In the genomic region with DNA sequence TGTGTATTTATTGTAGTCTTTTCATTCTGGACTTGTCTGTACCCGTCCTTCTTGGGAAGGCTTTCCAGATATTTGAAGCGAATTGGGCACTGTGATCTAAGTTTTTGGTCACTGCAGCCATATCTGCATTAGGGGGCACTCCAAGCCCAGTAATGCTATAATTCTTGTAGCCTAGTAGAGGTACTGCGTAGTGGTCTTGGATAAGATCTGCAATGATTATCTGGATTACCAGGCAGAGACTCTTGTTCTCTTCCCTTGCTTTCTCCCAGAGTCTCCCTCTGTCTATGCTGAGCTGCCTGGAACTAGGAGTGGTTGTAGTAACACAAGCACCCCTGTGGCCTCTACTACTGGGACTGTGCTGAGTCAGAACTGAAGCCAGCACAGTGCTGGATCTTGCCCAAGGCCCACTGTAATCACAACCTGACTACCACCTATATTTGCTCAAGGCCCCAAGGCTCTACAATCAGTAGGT, we compare ENCODE assay signal across 8 cellular contexts. TPM values are rescaled to one million over a fixed set of nuclear protein-coding genes. Genes with fewer than 3 reads are reported as not detected.
DNase-seq lines count a peak whose midpoint lies in the region; ATAC-seq and TF ChIP-seq lines count a peak whose summit lies in the region.

No MANE protein-coding gene starts in this region.

- DNase-seq in BE2C (peak; percentile 29), NCI-H2196 (lab: John Stamatoyannopoulos, UW; ENCODE audit: unreplicated experiment) (no peak), AG08396 (ENCODE audit: low spot score) (no peak), GM19240 (ENCODE audit: insufficient read length, low spot score) (no peak)
- peak; percentile 13 for DNase-seq in effector CD8-positive, alpha-beta T cell (lab: John Stamatoyannopoulos, UW)
- peak in 9 of 10 donors; percentile 12 to 71 (median 44) for DNase-seq in naive thymus-derived CD8-positive, alpha-beta T cell

- peak; percentile 76 for TF ChIP-seq CTCF in BE2C (IDR thresholded peaks at IDR 0.05; ENCODE audit: low read depth, low read length)

- ATAC-seq in GM19463 (IDR thresholded peaks at IDR 0.05; ENCODE audit: unreplicated experiment) (peak; percentile 56), SK-N-SH treated with all-trans-retinoic acid at 6 μM for 48 hours (peak; percentile 95)
- ATAC-seq in naive thymus-derived CD8-positive, alpha-beta T cell: peak; percentile 68 to 84

- no peaks in the 10 kb centered on the region for H3K36me3 ChIP-seq in BE2C

- peaks cover 0 to 3% (median 0%) of the 10 kb centered on the region in 4 donors for H3K4me1 Mint-ChIP-seq in naive thymus-derived CD8-positive, alpha-beta T cell

- no peaks in the 10 kb centered on the region for H3K36me3 Mint-ChIP-seq in naive thymus-derived CD8-positive, alpha-beta T cell

- H3K4me1 ChIP-seq in BE2C: no peaks in the 10 kb centered on the region

- H3K9me3 ChIP-seq in BE2C: no peaks in the 10 kb centered on the region

- no peak overlapping the region for H3K4me3 ChIP-seq in BE2C (ENCODE audit: low read depth, low read length)

- H3K27me3 Mint-ChIP-seq in naive thymus-derived CD8-positive, alpha-beta T cell: peaks cover 0 to 4% (median 0%) of the 10 kb centered on the region in 5 donors

- H3K27ac Mint-ChIP-seq in naive thymus-derived CD8-positive, alpha-beta T cell: peak overlapping the region in 1 of 10 donors; percentile 50

- H3K27me3 ChIP-seq in BE2C: peaks cover 5% of the 10 kb centered on the region; the same call in 1 of the 2 replicates

- H3K4me3 Mint-ChIP-seq in naive thymus-derived CD8-positive, alpha-beta T cell: no peak overlapping the region

- POLR2A ChIA-PET in naive thymus-derived CD8-positive, alpha-beta T cell (lab: Charles Lee): no interaction called here

- no peaks in the 10 kb centered on the region for H3K9me3 Mint-ChIP-seq in naive thymus-derived CD8-positive, alpha-beta T cell

TF ChIP-seq in SK-N-SH treated with all-trans-retinoic acid at 6 μM for 48 hours, 23 proteins besides CTCF, POLR2A, EP300 and RAD21:
- TF ChIP-seq OSR1 (CRISPR knock-in tag; IDR thresholded peaks at IDR 0.05): no peak
- no peak for TF ChIP-seq PPARA (CRISPR knock-in tag; IDR thresholded peaks at IDR 0.05; ENCODE audit: borderline replicate concordance)
- TF ChIP-seq, protein P1, sequence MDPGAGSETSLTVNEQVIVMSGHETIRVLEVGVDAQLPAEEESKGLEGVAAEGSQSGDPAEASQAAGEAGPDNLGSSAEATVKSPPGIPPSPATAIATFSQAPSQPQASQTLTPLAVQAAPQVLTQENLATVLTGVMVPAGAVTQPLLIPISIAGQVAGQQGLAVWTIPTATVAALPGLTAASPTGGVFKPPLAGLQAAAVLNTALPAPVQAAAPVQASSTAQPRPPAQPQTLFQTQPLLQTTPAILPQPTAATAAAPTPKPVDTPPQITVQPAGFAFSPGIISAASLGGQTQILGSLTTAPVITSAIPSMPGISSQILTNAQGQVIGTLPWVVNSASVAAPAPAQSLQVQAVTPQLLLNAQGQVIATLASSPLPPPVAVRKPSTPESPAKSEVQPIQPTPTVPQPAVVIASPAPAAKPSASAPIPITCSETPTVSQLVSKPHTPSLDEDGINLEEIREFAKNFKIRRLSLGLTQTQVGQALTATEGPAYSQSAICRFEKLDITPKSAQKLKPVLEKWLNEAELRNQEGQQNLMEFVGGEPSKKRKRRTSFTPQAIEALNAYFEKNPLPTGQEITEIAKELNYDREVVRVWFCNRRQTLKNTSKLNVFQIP (CRISPR knock-in tag; IDR thresholded peaks at IDR 0.05; ENCODE audit: borderline replicate concordance, low read depth): no peak
- TF ChIP-seq SNAI2 (CRISPR knock-in tag; IDR thresholded peaks at IDR 0.05): no peak
- TF ChIP-seq TCF4 (CRISPR knock-in tag; IDR thresholded peaks at IDR 0.05; ENCODE audit: borderline replicate concordance): no peak
- no peak for TF ChIP-seq ESRRG (CRISPR knock-in tag; IDR thresholded peaks at IDR 0.05)
- no peak for TF ChIP-seq ZC3H10 (CRISPR knock-in tag; IDR thresholded peaks at IDR 0.05)
- TF ChIP-seq ARNTL (CRISPR knock-in tag; IDR thresholded peaks at IDR 0.05; ENCODE audit: borderline replicate concordance, low read depth): no peak
- TF ChIP-seq ISL1 (CRISPR knock-in tag; IDR thresholded peaks at IDR 0.05): no peak
- no peak for TF ChIP-seq RARB (CRISPR knock-in tag; IDR thresholded peaks at IDR 0.05)
- TF ChIP-seq, protein P2, sequence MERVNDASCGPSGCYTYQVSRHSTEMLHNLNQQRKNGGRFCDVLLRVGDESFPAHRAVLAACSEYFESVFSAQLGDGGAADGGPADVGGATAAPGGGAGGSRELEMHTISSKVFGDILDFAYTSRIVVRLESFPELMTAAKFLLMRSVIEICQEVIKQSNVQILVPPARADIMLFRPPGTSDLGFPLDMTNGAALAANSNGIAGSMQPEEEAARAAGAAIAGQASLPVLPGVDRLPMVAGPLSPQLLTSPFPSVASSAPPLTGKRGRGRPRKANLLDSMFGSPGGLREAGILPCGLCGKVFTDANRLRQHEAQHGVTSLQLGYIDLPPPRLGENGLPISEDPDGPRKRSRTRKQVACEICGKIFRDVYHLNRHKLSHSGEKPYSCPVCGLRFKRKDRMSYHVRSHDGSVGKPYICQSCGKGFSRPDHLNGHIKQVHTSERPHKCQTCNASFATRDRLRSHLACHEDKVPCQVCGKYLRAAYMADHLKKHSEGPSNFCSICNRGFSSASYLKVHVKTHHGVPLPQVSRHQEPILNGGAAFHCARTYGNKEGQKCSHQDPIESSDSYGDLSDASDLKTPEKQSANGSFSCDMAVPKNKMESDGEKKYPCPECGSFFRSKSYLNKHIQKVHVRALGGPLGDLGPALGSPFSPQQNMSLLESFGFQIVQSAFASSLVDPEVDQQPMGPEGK (CRISPR knock-in tag; IDR thresholded peaks at IDR 0.05; ENCODE audit: borderline replicate concordance): no peak
- TF ChIP-seq BACH2 (CRISPR knock-in tag; IDR thresholded peaks at IDR 0.05; ENCODE audit: borderline replicate concordance): no peak
- no peak for TF ChIP-seq ZNF8 (CRISPR knock-in tag; IDR thresholded peaks at IDR 0.05)
- TF ChIP-seq ZFP30 (CRISPR knock-in tag; IDR thresholded peaks at IDR 0.05): no peak
- no peak for TF ChIP-seq ZNF565 (CRISPR knock-in tag; conservative IDR thresholded peaks at IDR 0.05; ENCODE audit: low read depth)
- TF ChIP-seq, protein P3, sequence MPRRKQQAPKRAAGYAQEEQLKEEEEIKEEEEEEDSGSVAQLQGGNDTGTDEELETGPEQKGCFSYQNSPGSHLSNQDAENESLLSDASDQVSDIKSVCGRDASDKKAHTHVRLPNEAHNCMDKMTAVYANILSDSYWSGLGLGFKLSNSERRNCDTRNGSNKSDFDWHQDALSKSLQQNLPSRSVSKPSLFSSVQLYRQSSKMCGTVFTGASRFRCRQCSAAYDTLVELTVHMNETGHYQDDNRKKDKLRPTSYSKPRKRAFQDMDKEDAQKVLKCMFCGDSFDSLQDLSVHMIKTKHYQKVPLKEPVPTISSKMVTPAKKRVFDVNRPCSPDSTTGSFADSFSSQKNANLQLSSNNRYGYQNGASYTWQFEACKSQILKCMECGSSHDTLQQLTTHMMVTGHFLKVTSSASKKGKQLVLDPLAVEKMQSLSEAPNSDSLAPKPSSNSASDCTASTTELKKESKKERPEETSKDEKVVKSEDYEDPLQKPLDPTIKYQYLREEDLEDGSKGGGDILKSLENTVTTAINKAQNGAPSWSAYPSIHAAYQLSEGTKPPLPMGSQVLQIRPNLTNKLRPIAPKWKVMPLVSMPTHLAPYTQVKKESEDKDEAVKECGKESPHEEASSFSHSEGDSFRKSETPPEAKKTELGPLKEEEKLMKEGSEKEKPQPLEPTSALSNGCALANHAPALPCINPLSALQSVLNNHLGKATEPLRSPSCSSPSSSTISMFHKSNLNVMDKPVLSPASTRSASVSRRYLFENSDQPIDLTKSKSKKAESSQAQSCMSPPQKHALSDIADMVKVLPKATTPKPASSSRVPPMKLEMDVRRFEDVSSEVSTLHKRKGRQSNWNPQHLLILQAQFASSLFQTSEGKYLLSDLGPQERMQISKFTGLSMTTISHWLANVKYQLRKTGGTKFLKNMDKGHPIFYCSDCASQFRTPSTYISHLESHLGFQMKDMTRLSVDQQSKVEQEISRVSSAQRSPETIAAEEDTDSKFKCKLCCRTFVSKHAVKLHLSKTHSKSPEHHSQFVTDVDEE (CRISPR knock-in tag; IDR thresholded peaks at IDR 0.05): no peak
- no peak for TF ChIP-seq ZNF70 (CRISPR knock-in tag; IDR thresholded peaks at IDR 0.05)
- TF ChIP-seq CSDC2 (CRISPR knock-in tag; IDR thresholded peaks at IDR 0.05): no peak
- TF ChIP-seq, protein P4, sequence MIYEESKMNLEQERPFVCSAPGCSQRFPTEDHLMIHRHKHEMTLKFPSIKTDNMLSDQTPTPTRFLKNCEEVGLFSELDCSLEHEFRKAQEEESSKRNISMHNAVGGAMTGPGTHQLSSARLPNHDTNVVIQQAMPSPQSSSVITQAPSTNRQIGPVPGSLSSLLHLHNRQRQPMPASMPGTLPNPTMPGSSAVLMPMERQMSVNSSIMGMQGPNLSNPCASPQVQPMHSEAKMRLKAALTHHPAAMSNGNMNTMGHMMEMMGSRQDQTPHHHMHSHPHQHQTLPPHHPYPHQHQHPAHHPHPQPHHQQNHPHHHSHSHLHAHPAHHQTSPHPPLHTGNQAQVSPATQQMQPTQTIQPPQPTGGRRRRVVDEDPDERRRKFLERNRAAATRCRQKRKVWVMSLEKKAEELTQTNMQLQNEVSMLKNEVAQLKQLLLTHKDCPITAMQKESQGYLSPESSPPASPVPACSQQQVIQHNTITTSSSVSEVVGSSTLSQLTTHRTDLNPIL (CRISPR knock-in tag; IDR thresholded peaks at IDR 0.05; ENCODE audit: low read depth): no peak
- TF ChIP-seq GLIS3 (CRISPR knock-in tag; IDR thresholded peaks at IDR 0.05): no peak

RNA-seq across cellular contexts. Expression of a gene that starts 30.0 kb away (rescaled TPM):
- polyA plus RNA-seq in BE2C (2012; ENCODE audit: insufficient read depth, insufficient read length, low read depth): 70.7 TPM
- 100 to 1,000 TPM; 351 to 368 TPM for total RNA-seq in naive thymus-derived CD8-positive, alpha-beta T cell
- 10 to 100 TPM; 52.0 to 96.1 (median 57.4) TPM for polyA plus RNA-seq in naive thymus-derived CD8-positive, alpha-beta T cell

Comparison
In these comparisons a context has a peak if more than half of its experiments do, and no peak if none do; other contexts are left out.
1. DNase-seq: peak in BE2C (single experiment), effector CD8-positive, alpha-beta T cell (single experiment) and naive thymus-derived CD8-positive, alpha-beta T cell (9 of 10); none in NCI-H2196 (single experiment), AG08396 (single experiment) and GM19240 (single experiment).
2. Peak in every context shown above with its lines, with median percentiles within 50 percentile points of each other: ATAC-seq.